In the genomic region with DNA sequence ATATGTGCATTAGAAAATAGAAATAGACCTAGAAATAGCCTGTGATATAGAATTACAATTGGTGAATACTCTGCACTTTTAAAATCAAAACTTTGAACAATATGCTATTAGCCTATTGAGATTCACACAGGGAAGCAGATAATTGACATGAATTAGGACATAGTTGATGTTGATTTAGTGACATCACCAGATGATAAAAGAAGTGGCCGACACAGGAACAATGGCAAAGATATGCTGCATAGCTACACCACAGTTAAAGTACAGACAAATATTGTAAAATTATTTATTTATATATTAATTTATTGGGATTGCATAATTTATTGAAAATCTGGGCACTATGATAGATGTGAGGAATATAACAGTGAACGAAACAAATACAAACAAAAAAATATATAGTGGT, we compare ENCODE assay signal across 30 cellular contexts.
"Had no signal": no experiment of that assay in that cellular context is flagged by ENCODE, and none has a peak within 500 bp of the region (broad histone marks: within the 10 kb centered on the region; RNA-seq: fewer than 3 reads in every experiment).

No MANE protein-coding gene starts in this region.

- H3K27ac ChIP-seq: adrenal gland, body of pancreas, esophagus muscularis mucosa, foreskin keratinocyte, gastrocnemius medialis, heart left ventricle, hepatocyte, WERI-Rb-1 had no signal

- H3K4me1 ChIP-seq: adrenal gland, body of pancreas, esophagus muscularis mucosa, foreskin keratinocyte, gastrocnemius medialis, heart left ventricle had no signal

- H3K36me3 ChIP-seq: adrenal gland, esophagus muscularis mucosa, gastrocnemius medialis, heart left ventricle, WERI-Rb-1 had no signal

- DNase-seq: activated B cell treated with CpG ODN at 0.5 μM for 24 hours; activated CD4-positive, alpha-beta T cell treated with anti-CD3 and anti-CD28 coated beads for 48 hours; activated CD4-positive, alpha-beta T cell treated with anti-CD3 and anti-CD28 coated beads, Interleukin-2, amount 50 U/mL, for 1 hour; activated CD4-positive, alpha-beta T cell treated with anti-CD3 and anti-CD28 coated beads, Interleukin-2, amount 50 U/mL, for 48 hours; activated CD8-positive, alpha-beta memory T cell treated with anti-CD3 and anti-CD28 coated beads for 24 hours; activated CD8-positive, alpha-beta T cell treated with anti-CD3 and anti-CD28 coated beads for 36 hours; activated effector memory CD4-positive, alpha-beta T cell treated with anti-CD3 and anti-CD28 coated beads, Interleukin-2, amount 50 U/mL, for 16 hours; activated naive CD4-positive, alpha-beta T cell treated with anti-CD3 and anti-CD28 coated beads for 36 hours; activated naive CD8-positive, alpha-beta T cell treated with anti-CD3 and anti-CD28 coated beads for 36 hours; activated naive CD8-positive, alpha-beta T cell treated with anti-CD3 and anti-CD28 coated beads, Interleukin-2, amount 50 U/mL, for 24 hours; activated T-cell treated with anti-CD3 and anti-CD28 coated beads, Interleukin-2, amount 50 U/mL, for 48 hours; adrenal gland; amygdala; aorta; body of pancreas; caudate nucleus; cortex of kidney; dermis blood vessel endothelial cell; effector CD4-positive, alpha-beta T cell; effector memory CD8-positive, alpha-beta T cell; erythroblast; foreskin keratinocyte; gastrocnemius medialis; glutamatergic neuron; heart left ventricle; T1000; WERI-Rb-1 had no signal

- H3K4me3 ChIP-seq: adrenal gland, body of pancreas, esophagus muscularis mucosa, gastrocnemius medialis, heart left ventricle, hepatocyte had no signal

- H3K27me3 ChIP-seq: adrenal gland, body of pancreas, esophagus muscularis mucosa, foreskin keratinocyte, gastrocnemius medialis, heart left ventricle, hepatocyte had no signal

- ATAC-seq: activated CD4-positive, CD25-positive, alpha-beta regulatory T cell treated with anti-CD3 and anti-CD28 coated beads, Interleukin-2, amount 50 U/mL, for 24 hours; activated CD8-positive, alpha-beta T cell treated with anti-CD3 and anti-CD28 coated beads for 36 hours; activated naive CD8-positive, alpha-beta T cell treated with anti-CD3 and anti-CD28 coated beads, Interleukin-2, amount 50 U/mL, for 24 hours; body of pancreas; effector memory CD8-positive, alpha-beta T cell; foreskin keratinocyte; gastrocnemius medialis; heart left ventricle had no signal

- H3K9me3 ChIP-seq: adrenal gland, body of pancreas, esophagus muscularis mucosa, gastrocnemius medialis, heart left ventricle had no signal
